ENCODE assay signal across 1 cellular context in genomic region chrX:18769812-18770573, GRCh38.
A peak's percentile ranks its signal among the peaks of the same experiment; 100 is the strongest.
TF ChIP-seq lines count a peak whose summit lies in the region.

No MANE protein-coding gene starts in this region.

TF ChIP-seq in SK-N-SH treated with all-trans-retinoic acid at 6 μM for 48 hours, 23 proteins besides CTCF, POLR2A, EP300 and RAD21 (continued from another document):
- no peak for TF ChIP-seq RARB (CRISPR knock-in tag; IDR thresholded peaks at IDR 0.05)
- no peak for TF ChIP-seq POU6F1 (CRISPR knock-in tag; IDR thresholded peaks at IDR 0.05; ENCODE audit: borderline replicate concordance, low read depth)
- TF ChIP-seq ESRRG (CRISPR knock-in tag; IDR thresholded peaks at IDR 0.05) = no peak; the same call in 1 of the 2 replicates
- peak; percentile 72 for TF ChIP-seq ZNF8 (CRISPR knock-in tag; IDR thresholded peaks at IDR 0.05)
- TF ChIP-seq ISL1 (CRISPR knock-in tag; IDR thresholded peaks at IDR 0.05) = peak; percentile 76
